ENCODE assay signal across 17 cellular contexts in the genomic region with DNA sequence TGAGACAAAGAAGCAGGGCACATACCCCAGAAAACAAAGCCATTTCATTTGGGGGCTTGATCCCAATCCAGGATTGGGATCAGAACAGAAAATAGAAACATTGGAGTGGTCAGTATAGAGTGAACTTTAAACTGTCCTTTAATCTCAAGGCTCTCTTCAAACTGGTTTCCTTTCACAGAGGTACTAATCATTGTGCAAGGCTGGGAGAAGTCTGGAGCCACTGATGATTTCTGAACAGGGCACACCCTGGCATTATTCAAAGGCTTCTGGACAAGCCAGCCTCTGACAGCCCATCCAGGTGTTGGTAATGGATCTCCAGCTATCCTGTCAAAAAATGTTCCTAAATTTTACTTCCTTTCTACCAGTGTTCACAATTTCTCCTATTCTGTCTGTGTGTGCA.
DNase-seq lines count a peak whose midpoint lies in the region; ATAC-seq and TF ChIP-seq lines count a peak whose summit lies in the region.
"Had no signal": no experiment of that assay in that cellular context is flagged by ENCODE, and none has a peak within 500 bp of the region (broad histone marks: within the 10 kb centered on the region; RNA-seq: fewer than 3 reads in every experiment).

No MANE protein-coding gene starts in this region.

- H3K4me3 ChIP-seq in skeletal muscle cell (ENCODE audit: low read depth, low read length) (peak overlapping the region; percentile 18), dorsolateral prefrontal cortex (peak overlapping the region in 4 of 59 donors; percentile 3 to 33 (median 16))
- H3K4me3 ChIP-seq: HAP-1, lung, pancreas had no signal

- H3K9me3 Mint-ChIP-seq in activated CD8-positive, alpha-beta memory T cell treated with anti-CD3 and anti-CD28 coated beads, Interleukin-2, amount 10 ng/mL, durations not matched to agents 7 days and 5 days (ENCODE audit: low read depth): no peaks in the 10 kb centered on the region
- H3K9me3 Mint-ChIP-seq in activated naive CD8-positive, alpha-beta T cell treated with anti-CD3 and anti-CD28 coated beads, Interleukin-2, amount 10 ng/mL, durations not matched to agents 7 days and 5 days: no peaks in the 10 kb centered on the region

- no peak for TF ChIP-seq CTCF in dorsolateral prefrontal cortex (IDR thresholded peaks at IDR 0.05 in 54 of 56, conservative IDR thresholded peaks at IDR 0.05 in 2 of 56; ENCODE audit: low read depth in 1 of 56, partially characterized antibody in 56 of 56)

- no peak for DNase-seq in activated CD8-positive, alpha-beta memory T cell treated with anti-CD3 and anti-CD28 coated beads, Interleukin-2, amount 10 ng/mL, durations not matched to agents 7 days and 5 days
- no peak for DNase-seq in activated CD8-positive, alpha-beta memory T cell treated with anti-CD3 and anti-CD28 coated beads, Interleukin-2, amount 50 U/mL, for 48 hours
- DNase-seq in HS-5 (ENCODE audit: low read depth) (peak; percentile 2), skeletal muscle cell (ENCODE audit: low read depth) (no peak), dorsolateral prefrontal cortex (no peak), AG08395 (ENCODE audit: low spot score) (no peak)
- DNase-seq in activated naive CD8-positive, alpha-beta T cell treated with anti-CD3 and anti-CD28 coated beads, Interleukin-2, amount 10 ng/mL, durations not matched to agents 7 days and 5 days: no peak
- DNase-seq: hippocampal formation, NCI-H1417 treated with DMSO at 0.1 percent for 48 hours, NCI-H524, pancreas, WERI-Rb-1 had no signal

- ATAC-seq in activated CD8-positive, alpha-beta memory T cell treated with anti-CD3 and anti-CD28 coated beads, Interleukin-2, amount 10 ng/mL, durations not matched to agents 7 days and 5 days: no peak
- ATAC-seq in activated naive CD8-positive, alpha-beta T cell treated with anti-CD3 and anti-CD28 coated beads, Interleukin-2, amount 10 ng/mL, durations not matched to agents 7 days and 5 days (ENCODE audit: low read depth): peak; percentile 36
- ATAC-seq in HG02981 (IDR thresholded peaks at IDR 0.05; ENCODE audit: unreplicated experiment): no peak
- ATAC-seq: pancreas had no signal

- peak overlapping the region; percentile 78 for H3K27ac Mint-ChIP-seq in activated CD8-positive, alpha-beta memory T cell treated with anti-CD3 and anti-CD28 coated beads, Interleukin-2, amount 10 ng/mL, durations not matched to agents 7 days and 5 days
- peak overlapping the region; percentile 76 for H3K27ac Mint-ChIP-seq in activated naive CD8-positive, alpha-beta T cell treated with anti-CD3 and anti-CD28 coated beads, Interleukin-2, amount 10 ng/mL, durations not matched to agents 7 days and 5 days

- no peak overlapping the region for H3K27ac ChIP-seq in dorsolateral prefrontal cortex
- H3K27ac ChIP-seq: epithelial cell of prostate, pancreas, RWPE1, WERI-Rb-1 had no signal

- no peaks in the 10 kb centered on the region for H3K27me3 Mint-ChIP-seq in activated CD8-positive, alpha-beta memory T cell treated with anti-CD3 and anti-CD28 coated beads, Interleukin-2, amount 10 ng/mL, durations not matched to agents 7 days and 5 days
- H3K27me3 Mint-ChIP-seq in activated naive CD8-positive, alpha-beta T cell treated with anti-CD3 and anti-CD28 coated beads, Interleukin-2, amount 10 ng/mL, durations not matched to agents 7 days and 5 days: peaks cover 2% of the 10 kb centered on the region

- POLR2A ChIA-PET in activated naive CD8-positive, alpha-beta T cell treated with anti-CD3 and anti-CD28 coated beads, Interleukin-2, amount 10 ng/mL, durations not matched to agents 7 days and 5 days (lab: Charles Lee): no interaction called here

- no peaks in the 10 kb centered on the region for H3K36me3 Mint-ChIP-seq in activated CD8-positive, alpha-beta memory T cell treated with anti-CD3 and anti-CD28 coated beads, Interleukin-2, amount 10 ng/mL, durations not matched to agents 7 days and 5 days
- H3K36me3 Mint-ChIP-seq in activated naive CD8-positive, alpha-beta T cell treated with anti-CD3 and anti-CD28 coated beads, Interleukin-2, amount 10 ng/mL, durations not matched to agents 7 days and 5 days: no peaks in the 10 kb centered on the region

- CTCF ChIA-PET in activated CD8-positive, alpha-beta memory T cell treated with anti-CD3 and anti-CD28 coated beads, Interleukin-2, amount 10 ng/mL, durations not matched to agents 7 days and 5 days (lab: Charles Lee): no interaction called here

- peaks cover 8% of the 10 kb centered on the region for H3K4me1 Mint-ChIP-seq in activated CD8-positive, alpha-beta memory T cell treated with anti-CD3 and anti-CD28 coated beads, Interleukin-2, amount 10 ng/mL, durations not matched to agents 7 days and 5 days
- H3K4me1 Mint-ChIP-seq in activated naive CD8-positive, alpha-beta T cell treated with anti-CD3 and anti-CD28 coated beads, Interleukin-2, amount 10 ng/mL, durations not matched to agents 7 days and 5 days: no peaks in the 10 kb centered on the region

- no peaks in the 10 kb centered on the region for H3K27me3 ChIP-seq in dorsolateral prefrontal cortex
- H3K27me3 ChIP-seq: pancreas had no signal

- intact Hi-C loops in dorsolateral prefrontal cortex (cut with DNase I): no loop called here

- H3K4me3 Mint-ChIP-seq in activated CD8-positive, alpha-beta memory T cell treated with anti-CD3 and anti-CD28 coated beads, Interleukin-2, amount 10 ng/mL, durations not matched to agents 7 days and 5 days: peak overlapping the region; percentile 77
- H3K4me3 Mint-ChIP-seq in activated naive CD8-positive, alpha-beta T cell treated with anti-CD3 and anti-CD28 coated beads, Interleukin-2, amount 10 ng/mL, durations not matched to agents 7 days and 5 days: peak overlapping the region; percentile 73
